ENCODE assay signal across 10 cellular contexts in genomic region chr15:70092462-70092850, GRCh38. TPM values are rescaled to one million over a fixed set of nuclear protein-coding genes. Genes with fewer than 3 reads are reported as not detected.
DNase-seq lines count a peak whose midpoint lies in the region; ATAC-seq and TF ChIP-seq lines count a peak whose summit lies in the region.
"Had no signal": no experiment of that assay in that cellular context is flagged by ENCODE, and none has a peak within 500 bp of the region (broad histone marks: within the 10 kb centered on the region; RNA-seq: fewer than 3 reads in every experiment).

No MANE protein-coding gene starts in this region.

- peak overlapping the region in 1 of 2 experiments; percentile 51 for H2BK12ac ChIP-seq in mesenchymal stem cell (ENCODE audit: low read length in 2 of 2)

- H2BK5ac ChIP-seq in mesenchymal stem cell (ENCODE audit: low read depth, low read length, poor library complexity, severe bottlenecking) = no peak overlapping the region

- H3K4me3 Mint-ChIP-seq in activated naive CD8-positive, alpha-beta T cell = peak overlapping the region; percentile 99
- H3K4me3 Mint-ChIP-seq in activated naive CD8-positive, alpha-beta T cell treated with anti-CD3 and anti-CD28 coated beads, Interleukin-2, amount 50 U/mL, for 24 hours = no peak overlapping the region
- H3K4me3 Mint-ChIP-seq in activated T-helper 2 cell treated with anti-CD3 and anti-CD28 coated beads, Interferon-gamma antibody, Interleukin-2, Interleukin-4, amounts not matched to agents 10 μg/mL and 5 μg/mL and 100 μg/mL, durations not matched to agents 14 hours and 24 hours and 36 hours (ENCODE audit: low read depth) = peak overlapping the region; percentile 66

- peak overlapping the region; percentile 3 for H4K8ac ChIP-seq in mesenchymal stem cell (ENCODE audit: low read length)

- H2BK15ac ChIP-seq in mesenchymal stem cell (ENCODE audit: low read depth, poor library complexity, severe bottlenecking) = no peak overlapping the region

- H3K4me1 Mint-ChIP-seq in activated naive CD8-positive, alpha-beta T cell (ENCODE audit: low read depth) = peaks cover 72% of the 10 kb centered on the region
- peaks cover 67% of the 10 kb centered on the region for H3K4me1 Mint-ChIP-seq in activated naive CD8-positive, alpha-beta T cell treated with anti-CD3 and anti-CD28 coated beads, Interleukin-2, amount 50 U/mL, for 24 hours
- H3K4me1 Mint-ChIP-seq in activated T-helper 2 cell treated with anti-CD3 and anti-CD28 coated beads, Interferon-gamma antibody, Interleukin-2, Interleukin-4, amounts not matched to agents 10 μg/mL and 5 μg/mL and 100 μg/mL, durations not matched to agents 14 hours and 24 hours and 36 hours (ENCODE audit: low read depth) = peaks cover 59% of the 10 kb centered on the region

- H3K36me3 ChIP-seq in mesenchymal stem cell (ENCODE audit: control insufficient read depth in 1 of 2, insufficient read depth in 2 of 2, low read depth in 1 of 2, low read length in 2 of 2) (peaks cover 20 to 53% of the 10 kb centered on the region in 2 experiments), upper lobe of right lung (peaks cover 15% of the 10 kb centered on the region)

- no peak overlapping the region for H2BK120ac ChIP-seq in mesenchymal stem cell (ENCODE audit: low read depth, low read length)

- H3K4me1 ChIP-seq in mesenchymal stem cell (ENCODE audit: control insufficient read depth, insufficient read depth, low read depth, low read length) (peaks cover 14% of the 10 kb centered on the region), upper lobe of right lung (peaks cover 76% of the 10 kb centered on the region)

- peak overlapping the region in 1 of 2 experiments; percentile 34 for H3K23ac ChIP-seq in mesenchymal stem cell (ENCODE audit: low read length in 2 of 2)

- H3K14ac ChIP-seq in mesenchymal stem cell (ENCODE audit: low read length in 2 of 2) = peak overlapping the region in 1 of 2 experiments; percentile 53

- peak overlapping the region; percentile 67 to 75 for H3K18ac ChIP-seq in mesenchymal stem cell (ENCODE audit: low read depth in 1 of 2, low read length in 2 of 2)

- peak overlapping the region; percentile 19 for H3K27ac Mint-ChIP-seq in activated naive CD8-positive, alpha-beta T cell
- H3K27ac Mint-ChIP-seq in activated naive CD8-positive, alpha-beta T cell treated with anti-CD3 and anti-CD28 coated beads, Interleukin-2, amount 50 U/mL, for 24 hours = no peak overlapping the region
- no peak overlapping the region for H3K27ac Mint-ChIP-seq in activated T-helper 2 cell treated with anti-CD3 and anti-CD28 coated beads, Interferon-gamma antibody, Interleukin-2, Interleukin-4, amounts not matched to agents 10 μg/mL and 5 μg/mL and 100 μg/mL, durations not matched to agents 14 hours and 24 hours and 36 hours

- no peaks in the 10 kb centered on the region for H3K27me3 Mint-ChIP-seq in activated naive CD8-positive, alpha-beta T cell
- no peaks in the 10 kb centered on the region for H3K27me3 Mint-ChIP-seq in activated naive CD8-positive, alpha-beta T cell treated with anti-CD3 and anti-CD28 coated beads, Interleukin-2, amount 50 U/mL, for 24 hours
- H3K27me3 Mint-ChIP-seq in activated T-helper 2 cell treated with anti-CD3 and anti-CD28 coated beads, Interferon-gamma antibody, Interleukin-2, Interleukin-4, amounts not matched to agents 10 μg/mL and 5 μg/mL and 100 μg/mL, durations not matched to agents 14 hours and 24 hours and 36 hours (ENCODE audit: low read depth) = no peaks in the 10 kb centered on the region

- intact Hi-C loops in activated T-helper 2 cell treated with anti-CD3 and anti-CD28 coated beads, Interferon-gamma antibody, Interleukin-2, Interleukin-4, amounts not matched to agents 10 μg/mL and 5 μg/mL and 100 μg/mL, durations not matched to agents 14 hours and 24 hours and 36 hours (cut with micrococcal nuclease) = no loop called here
- intact Hi-C loops in upper lobe of right lung (cut with DNase I) = no loop called here

- DNase-seq in activated naive CD8-positive, alpha-beta T cell treated with anti-CD3 and anti-CD28 coated beads, Interleukin-2, amount 50 U/mL, for 24 hours = no peak
- DNase-seq in activated T-helper 2 cell treated with anti-CD3 and anti-CD28 coated beads, Interferon-gamma antibody, Interleukin-2, Interleukin-4, amounts not matched to agents 10 μg/mL and 5 μg/mL and 100 μg/mL, durations not matched to agents 14 hours and 24 hours and 36 hours (ENCODE audit: low spot score) = no peak
- DNase-seq in mesenchymal stem cell (peak; percentile 58), upper lobe of right lung (peak; percentile 11), NCI-H526 (lab: John Stamatoyannopoulos, UW) (no peak), ecto neural progenitor cell (ENCODE audit: low spot score) (no peak)
- DNase-seq: left colon; stimulated activated CD4-positive, alpha-beta T cell treated with anti-CD3 and anti-CD28 coated beads, Interleukin-4, amount 100 ng/mL, for 1 hour had no signal

- H3K4ac ChIP-seq in mesenchymal stem cell (ENCODE audit: low read depth in 1 of 2, low read length in 2 of 2) = peak overlapping the region in 1 of 2 experiments; percentile 40

- H3K79me1 ChIP-seq in mesenchymal stem cell (replicated peaks; ENCODE audit: low read length, poor library complexity, severe bottlenecking) = peaks cover 52% of the 10 kb centered on the region

- H3K4me3 ChIP-seq in mesenchymal stem cell (ENCODE audit: insufficient read depth in 1 of 2, low read depth in 1 of 2, low read length in 2 of 2) (no peak overlapping the region), upper lobe of right lung (peak overlapping the region; percentile 8)

- no peak overlapping the region for H3K9ac ChIP-seq in mesenchymal stem cell (ENCODE audit: low read length)

- no peak overlapping the region for H3K4me2 ChIP-seq in mesenchymal stem cell (ENCODE audit: low read length, poor library complexity, severe bottlenecking)

- H3K27me3 ChIP-seq in mesenchymal stem cell (ENCODE audit: control insufficient read depth in 1 of 2, insufficient read depth in 1 of 2, low read length in 2 of 2) (no peaks in the 10 kb centered on the region), upper lobe of right lung (no peaks in the 10 kb centered on the region)

- no peaks in the 10 kb centered on the region for H3K9me3 ChIP-seq in mesenchymal stem cell (ENCODE audit: control insufficient read depth, low read length)
- H3K9me3 ChIP-seq in upper lobe of right lung = no peaks in the 10 kb centered on the region

- 60% methylated on average over 6 of the region's 6 CpGs for WGBS in mesenchymal stem cell

- no peaks in the 10 kb centered on the region for H3K9me3 Mint-ChIP-seq in activated naive CD8-positive, alpha-beta T cell (ENCODE audit: low read depth)
- H3K9me3 Mint-ChIP-seq in activated naive CD8-positive, alpha-beta T cell treated with anti-CD3 and anti-CD28 coated beads, Interleukin-2, amount 50 U/mL, for 24 hours = no peaks in the 10 kb centered on the region
- H3K9me3 Mint-ChIP-seq in activated T-helper 2 cell treated with anti-CD3 and anti-CD28 coated beads, Interferon-gamma antibody, Interleukin-2, Interleukin-4, amounts not matched to agents 10 μg/mL and 5 μg/mL and 100 μg/mL, durations not matched to agents 14 hours and 24 hours and 36 hours = no peaks in the 10 kb centered on the region

- H3K27ac ChIP-seq in mesenchymal stem cell (ENCODE audit: low read length, poor library complexity, severe bottlenecking) = no peak overlapping the region
- no peak overlapping the region for H3K27ac ChIP-seq in upper lobe of right lung

- no peak overlapping the region for H2AFZ ChIP-seq in mesenchymal stem cell (ENCODE audit: low read depth, low read length)

- TF ChIP-seq CTCF in upper lobe of right lung (IDR thresholded peaks at IDR 0.05) = no peak

- peaks cover 23% of the 10 kb centered on the region for H3K36me3 Mint-ChIP-seq in activated naive CD8-positive, alpha-beta T cell
- peaks cover 51% of the 10 kb centered on the region for H3K36me3 Mint-ChIP-seq in activated naive CD8-positive, alpha-beta T cell treated with anti-CD3 and anti-CD28 coated beads, Interleukin-2, amount 50 U/mL, for 24 hours (ENCODE audit: low read depth)
- peaks cover 84% of the 10 kb centered on the region for H3K36me3 Mint-ChIP-seq in activated T-helper 2 cell treated with anti-CD3 and anti-CD28 coated beads, Interferon-gamma antibody, Interleukin-2, Interleukin-4, amounts not matched to agents 10 μg/mL and 5 μg/mL and 100 μg/mL, durations not matched to agents 14 hours and 24 hours and 36 hours (ENCODE audit: low read depth)

- no peak for ATAC-seq in activated naive CD8-positive, alpha-beta T cell treated with anti-CD3 and anti-CD28 coated beads, Interleukin-2, amount 50 U/mL, for 24 hours
- no peak for ATAC-seq in upper lobe of right lung
- no peak for ATAC-seq in HG03135 (IDR thresholded peaks at IDR 0.05; ENCODE audit: unreplicated experiment)

- no peak overlapping the region for H2AK5ac ChIP-seq in mesenchymal stem cell (ENCODE audit: low read length, severe bottlenecking)

- H4K91ac ChIP-seq in mesenchymal stem cell (ENCODE audit: low read length) = no peak overlapping the region

RNA-seq across cellular contexts. Expression of gene TLE3, which starts 5.3 kb away (rescaled TPM):
- 94.6 and 102 TPM in 2 replicates for total RNA-seq in activated T-helper 2 cell treated with anti-CD3 and anti-CD28 coated beads, Interferon-gamma antibody, Interleukin-2, Interleukin-4, amounts not matched to agents 10 μg/mL and 5 μg/mL and 100 μg/mL, durations not matched to agents 14 hours and 24 hours and 36 hours
- 42.9 TPM for polyA plus RNA-seq in mesenchymal stem cell (2013, experiment 1 of 2)
- polyA plus RNA-seq in mesenchymal stem cell (2013, experiment 2 of 2) = 39.2 TPM
- 58.8 TPM for total RNA-seq in upper lobe of right lung

Comparison
In these comparisons a context has a peak if more than half of its experiments do, and no peak if none do; other contexts are left out.
1. DNase-seq: peak in mesenchymal stem cell (single experiment) and upper lobe of right lung (single experiment); none in activated naive CD8-positive, alpha-beta T cell treated with anti-CD3 and anti-CD28 coated beads, Interleukin-2, amount 50 U/mL, for 24 hours (single experiment), activated T-helper 2 cell treated with anti-CD3 and anti-CD28 coated beads, Interferon-gamma antibody, Interleukin-2, Interleukin-4, amounts not matched to agents 10 μg/mL and 5 μg/mL and 100 μg/mL, durations not matched to agents 14 hours and 24 hours and 36 hours (single experiment), NCI-H526 (0 of 2) and ecto neural progenitor cell (single experiment).